In genomic region chr9:89497181-89497963, GRCh38 we compare ENCODE assay signal across 8 cellular contexts. TPM values are rescaled to one million over a fixed set of nuclear protein-coding genes. Genes with fewer than 3 reads are reported as not detected.
DNase-seq lines count a peak whose midpoint lies in the region; ATAC-seq and TF ChIP-seq lines count a peak whose summit lies in the region.

No MANE protein-coding gene starts in this region.

- H3K4me3 ChIP-seq in psoas muscle: peak overlapping the region; percentile 79

- WGBS in psoas muscle, 3 donors: 1 to 3% (median 3%) methylated on average over 24 to 68 of the region's 68 CpGs

- peak overlapping the region; percentile 92 for H3K27ac Mint-ChIP-seq in activated T-helper 1 cell treated with anti-CD3 and anti-CD28 coated beads, Interleukin-12 subunit alpha, Interleukin-12 subunit beta, Interleukin-2, Interleukin-4 antibody, amounts not matched to agents 30 ng/mL and 10 ng/mL and 1 ng/mL, durations not matched to agents 14 hours and 24 hours and 36 hours

- peaks cover 89% of the 10 kb centered on the region for H3K4me1 Mint-ChIP-seq in activated T-helper 1 cell treated with anti-CD3 and anti-CD28 coated beads, Interleukin-12 subunit alpha, Interleukin-12 subunit beta, Interleukin-2, Interleukin-4 antibody, amounts not matched to agents 30 ng/mL and 10 ng/mL and 1 ng/mL, durations not matched to agents 14 hours and 24 hours and 36 hours (ENCODE audit: low read depth)

- H3K9me3 ChIP-seq in psoas muscle: no peaks in the 10 kb centered on the region

- peaks cover 41% of the 10 kb centered on the region for H3K4me1 ChIP-seq in psoas muscle

- intact Hi-C loops in activated T-helper 1 cell treated with anti-CD3 and anti-CD28 coated beads, Interleukin-12 subunit alpha, Interleukin-12 subunit beta, Interleukin-2, Interleukin-4 antibody, amounts not matched to agents 30 ng/mL and 10 ng/mL and 1 ng/mL, durations not matched to agents 14 hours and 24 hours and 36 hours (cut with micrococcal nuclease): loop anchor here (1.0 to 5.0 kb wide), 2 partner anchors 20 to 180 kb away; partner anchors contain the start of gene SECISBP2
- intact Hi-C loops in Right ventricle myocardium superior (cut with DNase I): no loop called here
- intact Hi-C loops in psoas muscle (cut with DNase I): loop anchor here in 1 of 2 donors (5.0 kb wide), 2 partner anchors 50 to 110 kb away; no protein-coding TSS in a partner anchor

- H3K4me3 Mint-ChIP-seq in activated T-helper 1 cell treated with anti-CD3 and anti-CD28 coated beads, Interleukin-12 subunit alpha, Interleukin-12 subunit beta, Interleukin-2, Interleukin-4 antibody, amounts not matched to agents 30 ng/mL and 10 ng/mL and 1 ng/mL, durations not matched to agents 14 hours and 24 hours and 36 hours: peak overlapping the region; percentile 94

- H3K27me3 Mint-ChIP-seq in activated T-helper 1 cell treated with anti-CD3 and anti-CD28 coated beads, Interleukin-12 subunit alpha, Interleukin-12 subunit beta, Interleukin-2, Interleukin-4 antibody, amounts not matched to agents 30 ng/mL and 10 ng/mL and 1 ng/mL, durations not matched to agents 14 hours and 24 hours and 36 hours (ENCODE audit: insufficient read depth): no peaks in the 10 kb centered on the region

- no peak for TF ChIP-seq CTCF in psoas muscle (IDR thresholded peaks at IDR 0.05)

- H3K27me3 ChIP-seq in psoas muscle (ENCODE audit: insufficient read depth in 3 of 3, low read length in 2 of 3): no peaks in the 10 kb centered on the region

- peak overlapping the region; percentile 90 for H3K27ac ChIP-seq in psoas muscle

- H3K9me3 Mint-ChIP-seq in activated T-helper 1 cell treated with anti-CD3 and anti-CD28 coated beads, Interleukin-12 subunit alpha, Interleukin-12 subunit beta, Interleukin-2, Interleukin-4 antibody, amounts not matched to agents 30 ng/mL and 10 ng/mL and 1 ng/mL, durations not matched to agents 14 hours and 24 hours and 36 hours: no peaks in the 10 kb centered on the region

- H3K36me3 Mint-ChIP-seq in activated T-helper 1 cell treated with anti-CD3 and anti-CD28 coated beads, Interleukin-12 subunit alpha, Interleukin-12 subunit beta, Interleukin-2, Interleukin-4 antibody, amounts not matched to agents 30 ng/mL and 10 ng/mL and 1 ng/mL, durations not matched to agents 14 hours and 24 hours and 36 hours (ENCODE audit: low read depth): peaks cover 26% of the 10 kb centered on the region

- ATAC-seq in HG03045 (IDR thresholded peaks at IDR 0.05; ENCODE audit: unreplicated experiment) (peak; percentile 48), Right ventricle myocardium superior (ENCODE audit: poor library complexity) (peak; percentile 33), psoas muscle (peak; percentile 58 to 76 (median 70)), HG02852 (IDR thresholded peaks at IDR 0.05; ENCODE audit: unreplicated experiment) (no peak), HG02884 (IDR thresholded peaks at IDR 0.05; ENCODE audit: unreplicated experiment) (no peak)

- peak in 2 of 3 experiments; percentile 61 to 68 for DNase-seq in NCI-H1417 (lab: John Stamatoyannopoulos, UW)
- no peak for DNase-seq in NCI-H1417 treated with DMSO at 0.1 percent for 48 hours (lab: John Stamatoyannopoulos, UW)
- DNase-seq in activated T-helper 1 cell treated with anti-CD3 and anti-CD28 coated beads, Interleukin-12 subunit alpha, Interleukin-12 subunit beta, Interleukin-2, Interleukin-4 antibody, amounts not matched to agents 30 ng/mL and 10 ng/mL and 1 ng/mL, durations not matched to agents 14 hours and 24 hours and 36 hours (ENCODE audit: low spot score): no peak
- no peak for DNase-seq in Right ventricle myocardium superior
- peak in 1 of 2 donors; percentile 40 for DNase-seq in psoas muscle

- H3K36me3 ChIP-seq in psoas muscle (ENCODE audit: insufficient read depth in 1 of 2, low read depth in 1 of 2): no peaks in the 10 kb centered on the region

RNA-seq across cellular contexts. Expression of gene SEMA4D, which starts 0.5 kb away (rescaled TPM):
- total RNA-seq in activated T-helper 1 cell treated with anti-CD3 and anti-CD28 coated beads, Interleukin-12 subunit alpha, Interleukin-12 subunit beta, Interleukin-2, Interleukin-4 antibody, amounts not matched to agents 30 ng/mL and 10 ng/mL and 1 ng/mL, durations not matched to agents 14 hours and 24 hours and 36 hours: 388 and 411 TPM in 2 replicates
- 18.7 TPM for total RNA-seq in Right ventricle myocardium superior
- total RNA-seq in psoas muscle: 100 to 1,000 TPM in 1 of 4 donors, 10 to 100 TPM in 3; 32.1 to 111 (median 63.6) TPM
- 10 to 100 TPM in 2 of 3 donors, 1 to 10 TPM in 1; 9.3 to 26.8 (median 22.3) TPM for polyA plus RNA-seq in psoas muscle

Comparison
In these comparisons a context has a peak if more than half of its experiments do, and no peak if none do; other contexts are left out.
1. DNase-seq: peak in NCI-H1417 (2 of 3); none in NCI-H1417 treated with DMSO at 0.1 percent for 48 hours (single experiment), activated T-helper 1 cell treated with anti-CD3 and anti-CD28 coated beads, Interleukin-12 subunit alpha, Interleukin-12 subunit beta, Interleukin-2, Interleukin-4 antibody, amounts not matched to agents 30 ng/mL and 10 ng/mL and 1 ng/mL, durations not matched to agents 14 hours and 24 hours and 36 hours (single experiment) and Right ventricle myocardium superior (single experiment).
2. ATAC-seq: peak in HG03045 (single experiment), Right ventricle myocardium superior (single experiment) and psoas muscle (4 of 4); none in HG02852 (single experiment) and HG02884 (single experiment).